21 cellular contexts compared by ENCODE assay signal in the genomic region with DNA sequence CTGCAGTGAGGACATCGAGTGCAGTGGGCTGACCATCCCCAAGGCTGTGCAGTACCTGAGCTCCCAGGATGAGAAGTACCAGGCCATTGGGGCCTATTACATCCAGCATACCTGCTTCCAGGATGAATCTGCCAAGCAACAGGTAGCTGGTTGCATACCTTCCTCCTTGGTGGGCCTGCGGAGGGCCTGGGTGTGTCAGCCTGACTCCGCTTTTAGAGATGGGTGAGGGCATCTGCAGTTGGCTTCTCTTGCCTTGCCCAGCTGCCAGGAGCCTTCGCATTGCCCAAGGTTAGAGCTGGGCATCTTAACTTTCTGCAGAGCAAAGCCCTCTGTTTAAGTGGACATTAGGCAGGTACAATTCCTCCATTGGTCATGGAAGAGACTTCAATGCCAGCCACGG. TPM values are rescaled to one million over a fixed set of nuclear protein-coding genes. Genes with fewer than 3 reads are reported as not detected.
"Had no signal": no experiment of that assay in that cellular context is flagged by ENCODE, and none has a peak within 500 bp of the region (broad histone marks: within the 10 kb centered on the region; RNA-seq: fewer than 3 reads in every experiment).

No MANE protein-coding gene starts in this region.

- H3K4me1 ChIP-seq: gastrocnemius medialis, pancreas, spleen, tibial nerve, uterus had no signal

- H3K36me3 ChIP-seq: gastrocnemius medialis, neutrophil, pancreas, spleen, thoracic aorta, tibial nerve, upper lobe of right lung, uterus had no signal

- H3K27ac ChIP-seq: dorsolateral prefrontal cortex, gastrocnemius medialis, neutrophil, pancreas, spleen, thoracic aorta, tibial nerve, upper lobe of right lung, uterus had no signal

- ATAC-seq: esophagus mucosa; gastrocnemius medialis; left ventricle myocardium superior; natural killer cell; pancreas; stimulated activated naive B cell treated with anti-CD40 and anti-IgM and Interleukin-4, amounts not matched to agents 10 μg/mL and 1 μg/mL and 100 μg/mL, for 72 hours; upper lobe of right lung had no signal

- H3K4me3 ChIP-seq: dorsolateral prefrontal cortex, gastrocnemius medialis, lung, pancreas, skin epidermis, spleen, thoracic aorta, tibial nerve, upper lobe of right lung, uterus had no signal

- H3K9me3 ChIP-seq: gastrocnemius medialis, neutrophil, pancreas, spleen, thoracic aorta, tibial nerve, upper lobe of right lung, uterus had no signal

- DNase-seq: dorsolateral prefrontal cortex; effector CD4-positive, alpha-beta T cell; foreskin fibroblast; gastrocnemius medialis; head of caudate nucleus; left ventricle myocardium superior; natural killer cell; spleen; stimulated activated naive B cell treated with anti-CD40 and anti-IgM and Interleukin-4, amounts not matched to agents 10 μg/mL and 1 μg/mL and 100 μg/mL, for 72 hours; upper lobe of right lung; uterus had no signal

- H3K27me3 ChIP-seq: dorsolateral prefrontal cortex, gastrocnemius medialis, neutrophil, pancreas, upper lobe of right lung, uterus had no signal

RNA-seq across cellular contexts. Expression of a gene that starts 33.2 kb away (rescaled TPM):
- total RNA-seq: mononuclear cell, natural killer cell, progenitor cell of endocrine pancreas, spleen had no signal
- polyA plus RNA-seq: neural cell had no signal
